In the genomic region with DNA sequence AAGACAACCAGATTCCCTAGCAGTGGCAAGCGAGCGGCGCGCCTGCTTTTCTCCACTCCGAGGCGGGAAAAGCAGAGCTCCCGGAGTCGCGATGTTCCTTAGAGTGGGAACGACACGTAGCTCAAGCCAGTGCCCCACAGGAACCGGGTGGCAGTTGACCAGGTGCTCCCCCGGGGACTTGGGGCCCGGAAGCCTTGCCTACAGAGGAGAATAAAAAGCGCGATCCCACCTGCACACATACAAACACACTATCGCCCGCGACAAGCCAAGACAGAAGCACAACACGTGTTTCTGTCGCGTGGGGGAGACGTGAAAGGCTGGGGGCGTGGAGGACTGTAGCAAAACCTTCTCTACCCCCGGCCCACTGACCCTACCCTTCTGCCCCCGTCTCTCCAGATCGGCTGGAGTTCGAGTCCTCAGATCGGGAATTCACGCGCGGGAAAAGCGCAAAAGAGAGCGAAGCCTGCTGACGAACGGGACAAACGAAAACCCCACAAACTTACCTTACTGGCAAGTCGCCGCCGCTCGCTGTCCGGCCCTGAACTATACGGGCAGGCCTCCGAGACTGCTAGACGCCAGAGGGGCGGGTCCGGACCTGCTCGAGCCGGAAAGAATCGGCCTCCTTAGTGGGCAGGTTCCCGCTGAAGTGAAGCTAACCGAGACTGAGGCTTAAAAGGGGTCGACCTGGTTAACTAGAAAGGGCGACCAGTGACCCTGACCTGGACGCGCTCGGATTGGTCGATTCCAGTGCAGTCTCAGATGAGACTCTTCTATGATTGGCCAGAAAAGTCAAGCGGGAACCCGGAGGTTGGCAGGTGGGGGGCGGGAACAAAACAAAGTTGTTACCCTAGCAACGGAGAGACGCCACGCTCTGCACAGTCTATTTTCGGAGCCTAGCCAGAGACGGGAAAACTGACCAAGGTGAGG, we compare ENCODE assay signal across 8 cellular contexts. TPM values are rescaled to one million over a fixed set of nuclear protein-coding genes. Genes with fewer than 3 reads are reported as not detected.
DNase-seq lines count a peak whose midpoint lies in the region; ATAC-seq, FAIRE-seq and TF ChIP-seq lines count a peak whose summit lies in the region.

Gene DNAAF6 (plus strand): TSS at position 842 of the 927 bp plus-strand sequence. CDS start 6,265 bp downstream, outside the sequence.
A gene with protein sequence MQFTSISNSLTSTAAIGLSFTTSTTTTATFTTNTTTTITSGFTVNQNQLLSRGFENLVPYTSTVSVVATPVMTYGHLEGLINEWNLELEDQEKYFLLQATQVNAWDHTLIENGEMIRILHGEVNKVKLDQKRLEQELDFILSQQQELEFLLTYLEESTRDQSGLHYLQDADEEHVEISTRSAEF (minus strand): TSS at position 664 of the 927 bp plus-strand sequence. CDS start 31,287 bp downstream, outside the sequence.

- H3K4me1 Mint-ChIP-seq in WTC11: peaks cover 16% of the 10 kb centered on the region

- no peak for FAIRE-seq in bronchial epithelial cell (lab: Jason Lieb, UNC)
- FAIRE-seq in kidney (lab: Jason Lieb, UNC): peak; percentile 74

- H3K36me3 Mint-ChIP-seq in WTC11: no peaks in the 10 kb centered on the region

- H3K9me3 ChIP-seq in kidney (ENCODE audit: control insufficient read depth in 1 of 2, low read length in 2 of 2): no peaks in the 10 kb centered on the region

- DNase-seq in GM12865 (ENCODE audit: low read depth) (peak; percentile 86), NCI-H146 (lab: John Stamatoyannopoulos, UW) (peak; percentile 90), WTC11 (ENCODE audit: low spot score) (peak; percentile 82), bronchial epithelial cell (ENCODE audit: low read depth) (peak; percentile 57), kidney (peak; percentile 88), putamen (ENCODE audit: low spot score) (no peak)
- DNase-seq in stimulated activated CD4-positive, alpha-beta T cell treated with anti-CD3 and anti-CD28 coated beads, Interleukin-1b, Interleukin-23, amount 100 ng/mL, for 4 hours (ENCODE audit: low read depth in 2 of 2): peak; percentile 46 to 47

- H3K27me3 ChIP-seq in bronchial epithelial cell (ENCODE audit: control insufficient read depth, insufficient read depth, low read length): no peaks in the 10 kb centered on the region

- H3K27me3 Mint-ChIP-seq in WTC11 (ENCODE audit: low read depth): no peaks in the 10 kb centered on the region

- H3K4me3 ChIP-seq in GM12865 (ENCODE audit: low read depth, low read length) (peak within 1 kb of the TSS; percentile 89), bronchial epithelial cell (ENCODE audit: low read depth, low read length) (peak within 1 kb of the TSS; percentile 61), kidney (ENCODE audit: low read length in 2 of 2) (peak within 1 kb of the TSS; percentile 77 to 78)

- TF ChIP-seq CTCF in GM12865 (IDR thresholded peaks at IDR 0.05; ENCODE audit: insufficient read depth, low read depth, low read length, missing control alignments) (no peak), WTC11 (IDR thresholded peaks at IDR 0.05) (no peak), bronchial epithelial cell (IDR thresholded peaks at IDR 0.05; ENCODE audit: insufficient read depth, low read length, severe bottlenecking) (no peak), kidney (IDR thresholded peaks at IDR 0.05; ENCODE audit: borderline replicate concordance, extremely low read depth, insufficient read depth) (no peak)

- no peaks in the 10 kb centered on the region for H3K4me1 ChIP-seq in kidney (ENCODE audit: control insufficient read depth in 1 of 2, insufficient read depth in 1 of 2, low read depth in 1 of 2, low read length in 2 of 2)

- peak within 1 kb of the TSS; percentile 95 for H3K27ac Mint-ChIP-seq in WTC11

- POLR2A ChIA-PET in WTC11 (lab: Charles Lee): no interaction called here

- CTCF ChIA-PET in WTC11 (lab: Charles Lee): no interaction called here

- peak; percentile 99 for ATAC-seq in HG02798 (IDR thresholded peaks at IDR 0.05; ENCODE audit: poor library complexity, unreplicated experiment)
- peak; percentile 99 for ATAC-seq in WTC11

- peak within 1 kb of the TSS; percentile 82 for H3K4me3 Mint-ChIP-seq in WTC11

- H3K36me3 ChIP-seq in bronchial epithelial cell (ENCODE audit: control insufficient read depth, insufficient read depth, low read length) (no peaks in the 10 kb centered on the region), kidney (ENCODE audit: control insufficient read depth in 1 of 2, insufficient read depth in 2 of 2, low read length in 2 of 2) (no peaks in the 10 kb centered on the region)

- H3K9ac ChIP-seq in kidney (ENCODE audit: low read length in 2 of 2): peak within 1 kb of the TSS in 1 of 2 donors; percentile 51

- H3K9me3 Mint-ChIP-seq in WTC11: no peaks in the 10 kb centered on the region

- intact Hi-C loops in kidney (cut with DNase I): no loop called here

- no peak within 1 kb of the TSS for H3K27ac ChIP-seq in kidney (ENCODE audit: low read depth in 2 of 2, low read length in 2 of 2)

TF ChIP-seq in WTC11, 78 proteins besides CTCF, POLR2A, EP300 and RAD21:
- TF ChIP-seq, protein P1, sequence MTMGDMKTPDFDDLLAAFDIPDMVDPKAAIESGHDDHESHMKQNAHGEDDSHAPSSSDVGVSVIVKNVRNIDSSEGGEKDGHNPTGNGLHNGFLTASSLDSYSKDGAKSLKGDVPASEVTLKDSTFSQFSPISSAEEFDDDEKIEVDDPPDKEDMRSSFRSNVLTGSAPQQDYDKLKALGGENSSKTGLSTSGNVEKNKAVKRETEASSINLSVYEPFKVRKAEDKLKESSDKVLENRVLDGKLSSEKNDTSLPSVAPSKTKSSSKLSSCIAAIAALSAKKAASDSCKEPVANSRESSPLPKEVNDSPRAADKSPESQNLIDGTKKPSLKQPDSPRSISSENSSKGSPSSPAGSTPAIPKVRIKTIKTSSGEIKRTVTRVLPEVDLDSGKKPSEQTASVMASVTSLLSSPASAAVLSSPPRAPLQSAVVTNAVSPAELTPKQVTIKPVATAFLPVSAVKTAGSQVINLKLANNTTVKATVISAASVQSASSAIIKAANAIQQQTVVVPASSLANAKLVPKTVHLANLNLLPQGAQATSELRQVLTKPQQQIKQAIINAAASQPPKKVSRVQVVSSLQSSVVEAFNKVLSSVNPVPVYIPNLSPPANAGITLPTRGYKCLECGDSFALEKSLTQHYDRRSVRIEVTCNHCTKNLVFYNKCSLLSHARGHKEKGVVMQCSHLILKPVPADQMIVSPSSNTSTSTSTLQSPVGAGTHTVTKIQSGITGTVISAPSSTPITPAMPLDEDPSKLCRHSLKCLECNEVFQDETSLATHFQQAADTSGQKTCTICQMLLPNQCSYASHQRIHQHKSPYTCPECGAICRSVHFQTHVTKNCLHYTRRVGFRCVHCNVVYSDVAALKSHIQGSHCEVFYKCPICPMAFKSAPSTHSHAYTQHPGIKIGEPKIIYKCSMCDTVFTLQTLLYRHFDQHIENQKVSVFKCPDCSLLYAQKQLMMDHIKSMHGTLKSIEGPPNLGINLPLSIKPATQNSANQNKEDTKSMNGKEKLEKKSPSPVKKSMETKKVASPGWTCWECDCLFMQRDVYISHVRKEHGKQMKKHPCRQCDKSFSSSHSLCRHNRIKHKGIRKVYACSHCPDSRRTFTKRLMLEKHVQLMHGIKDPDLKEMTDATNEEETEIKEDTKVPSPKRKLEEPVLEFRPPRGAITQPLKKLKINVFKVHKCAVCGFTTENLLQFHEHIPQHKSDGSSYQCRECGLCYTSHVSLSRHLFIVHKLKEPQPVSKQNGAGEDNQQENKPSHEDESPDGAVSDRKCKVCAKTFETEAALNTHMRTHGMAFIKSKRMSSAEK (CRISPR knock-in tag; IDR thresholded peaks at IDR 0.05; ENCODE audit: borderline replicate concordance): no peak
- peak; percentile 51 for TF ChIP-seq NFYB (CRISPR knock-in tag; conservative IDR thresholded peaks at IDR 0.05; ENCODE audit: low read depth)

RNA-seq across cellular contexts. Expression of gene DNAAF6, which starts in this region (rescaled TPM):
- total RNA-seq in WTC11 (2021): not detected in 3 replicates
- not detected in 2 replicates for total RNA-seq in bronchial epithelial cell
- total RNA-seq in kidney: not detected
- polyA plus RNA-seq in kidney (ENCODE audit: insufficient read depth, low read depth, low replicate concordance): not detected

RNA-seq across cellular contexts. Expression of the second gene that starts in this region (rescaled TPM):
- total RNA-seq in WTC11 (2021) (3.3 to 6.2 TPM (median 5.5 TPM) in 3 replicates), bronchial epithelial cell (3.9 and 5.1 TPM in 2 replicates), kidney (9.2 TPM)
- 9.8 TPM for polyA plus RNA-seq in kidney (ENCODE audit: insufficient read depth, low read depth, low replicate concordance)
